25 cellular contexts compared by ENCODE assay signal in genomic region chr2:196341318-196341841, GRCh38.
"Had no signal": no experiment of that assay in that cellular context is flagged by ENCODE, and none has a peak within 500 bp of the region (broad histone marks: within the 10 kb centered on the region; RNA-seq: fewer than 3 reads in every experiment).

No MANE protein-coding gene starts in this region.

- H3K36me3 Mint-ChIP-seq: activated naive CD4-positive, alpha-beta T cell treated with anti-CD3 and anti-CD28 coated beads, Interleukin-2, amount 10 ng/mL, durations not matched to agents 7 days and 5 days; naive thymus-derived CD8-positive, alpha-beta T cell; neural progenitor cell; stimulated activated naive B cell treated with anti-CD40 and anti-IgM and Interleukin-4, amounts not matched to agents 10 μg/mL and 1 μg/mL and 100 μg/mL, for 72 hours had no signal

- H2AFZ ChIP-seq: neural progenitor cell had no signal

- DNase-seq: activated CD4-positive, alpha-beta memory T cell treated with anti-CD3 and anti-CD28 coated beads, Interleukin-2, amount 10 ng/mL, durations not matched to agents 7 days and 5 days; activated CD4-positive, alpha-beta T cell treated with anti-CD3 and anti-CD28 coated beads, Interleukin-2, amount 10 ng/mL, durations not matched to agents 7 days and 5 days; activated CD4-positive, CD25-positive, alpha-beta regulatory T cell treated with anti-CD3 and anti-CD28 coated beads, Interleukin-2, amount 50 U/mL, for 72 hours; activated CD8-positive, alpha-beta memory T cell treated with anti-CD3 and anti-CD28 coated beads, Interleukin-2, amount 50 U/mL, for 48 hours; activated gamma-delta T cell; activated naive CD4-positive, alpha-beta T cell treated with anti-CD3 and anti-CD28 coated beads, Interleukin-2, amount 10 ng/mL, durations not matched to agents 7 days and 5 days; activated T-cell treated with anti-CD3 and anti-CD28 coated beads, Interleukin-2, amount 50 U/mL, for 24 hours; central memory CD4-positive, alpha-beta T cell; effector CD4-positive, alpha-beta T cell; esophagus squamous epithelium; left lung; lower lobe of right lung; mesenchymal stem cell; naive thymus-derived CD8-positive, alpha-beta T cell; occipital lobe; right cardiac atrium; stimulated activated CD4-positive, alpha-beta T cell treated with anti-CD3 and anti-CD28 coated beads, Interleukin-15, amount 100 ng/mL, for 24 hours; stimulated activated CD4-positive, alpha-beta T cell treated with anti-CD3 and anti-CD28 coated beads, Interleukin-2, amount 100 ng/mL, for 24 hours; stimulated activated naive B cell treated with anti-CD40 and anti-IgM and Interleukin-4, amounts not matched to agents 10 μg/mL and 1 μg/mL and 100 μg/mL, for 72 hours; stomach; transverse colon had no signal

- H3K36me3 ChIP-seq: breast epithelium, esophagus squamous epithelium, left lung, lower lobe of right lung, neural progenitor cell, stomach, transverse colon had no signal

- H3K4me3 Mint-ChIP-seq: activated CD4-positive, alpha-beta memory T cell treated with anti-CD3 and anti-CD28 coated beads, Interleukin-2, amount 10 ng/mL, durations not matched to agents 7 days and 5 days; activated CD4-positive, alpha-beta T cell treated with anti-CD3 and anti-CD28 coated beads, Interleukin-2, amount 10 ng/mL, durations not matched to agents 7 days and 5 days; activated naive CD4-positive, alpha-beta T cell treated with anti-CD3 and anti-CD28 coated beads, Interleukin-2, amount 10 ng/mL, durations not matched to agents 7 days and 5 days; activated T-cell treated with anti-CD3 and anti-CD28 coated beads, Interleukin-2, amount 50 U/mL, for 24 hours; dendritic cell treated with granulocyte-macrophage colony-stimulating factor and Interleukin-4, amounts not matched to agents 40 ng/mL and 50 ng/mL, for 4 days; naive thymus-derived CD8-positive, alpha-beta T cell; neural progenitor cell; stimulated activated naive B cell treated with anti-CD40 and anti-IgM and Interleukin-4, amounts not matched to agents 10 μg/mL and 1 μg/mL and 100 μg/mL, for 72 hours; T-helper 2 cell treated with Interferon-gamma antibody and Interleukin-4, amounts not matched to agents 5 μg/mL and 100 μg/mL, for 36 hours had no signal

- H3K27me3 Mint-ChIP-seq: activated T-cell treated with anti-CD3 and anti-CD28 coated beads, Interleukin-2, amount 50 U/mL, for 24 hours; dendritic cell treated with granulocyte-macrophage colony-stimulating factor and Interleukin-4, amounts not matched to agents 40 ng/mL and 50 ng/mL, for 4 days had no signal

- H3K27ac ChIP-seq: breast epithelium, esophagus squamous epithelium, left lung, lower lobe of right lung, neural progenitor cell, stomach, transverse colon had no signal

- ATAC-seq: left lung; lower lobe of right lung; naive thymus-derived CD8-positive, alpha-beta T cell; right cardiac atrium; stimulated activated naive B cell treated with anti-CD40 and anti-IgM and Interleukin-4, amounts not matched to agents 10 μg/mL and 1 μg/mL and 100 μg/mL, for 72 hours had no signal

- H3K4me2 ChIP-seq: neural progenitor cell had no signal

- H3K4me1 ChIP-seq: breast epithelium, esophagus squamous epithelium, left lung, lower lobe of right lung, neural progenitor cell, stomach, transverse colon had no signal

- H3K4me1 Mint-ChIP-seq: activated naive CD4-positive, alpha-beta T cell treated with anti-CD3 and anti-CD28 coated beads, Interleukin-2, amount 10 ng/mL, durations not matched to agents 7 days and 5 days; neural progenitor cell had no signal

- H3K27ac Mint-ChIP-seq: activated CD4-positive, alpha-beta memory T cell treated with anti-CD3 and anti-CD28 coated beads, Interleukin-2, amount 10 ng/mL, durations not matched to agents 7 days and 5 days; activated CD4-positive, alpha-beta T cell treated with anti-CD3 and anti-CD28 coated beads, Interleukin-2, amount 10 ng/mL, durations not matched to agents 7 days and 5 days; activated naive CD4-positive, alpha-beta T cell treated with anti-CD3 and anti-CD28 coated beads, Interleukin-2, amount 10 ng/mL, durations not matched to agents 7 days and 5 days; activated T-cell treated with anti-CD3 and anti-CD28 coated beads, Interleukin-2, amount 50 U/mL, for 24 hours; dendritic cell treated with granulocyte-macrophage colony-stimulating factor and Interleukin-4, amounts not matched to agents 40 ng/mL and 50 ng/mL, for 4 days; naive thymus-derived CD8-positive, alpha-beta T cell; neural progenitor cell; stimulated activated naive B cell treated with anti-CD40 and anti-IgM and Interleukin-4, amounts not matched to agents 10 μg/mL and 1 μg/mL and 100 μg/mL, for 72 hours; T-helper 2 cell treated with Interferon-gamma antibody and Interleukin-4, amounts not matched to agents 5 μg/mL and 100 μg/mL, for 36 hours had no signal

- H3K9ac ChIP-seq: neural progenitor cell had no signal

- H3K27me3 ChIP-seq: breast epithelium, esophagus squamous epithelium, left lung, neural progenitor cell, stomach, transverse colon had no signal

- H3K9me3 ChIP-seq: breast epithelium, esophagus squamous epithelium, left lung, lower lobe of right lung, stomach, transverse colon had no signal

- H3K4me3 ChIP-seq: breast epithelium, esophagus squamous epithelium, left lung, lower lobe of right lung, neural progenitor cell, stomach, transverse colon had no signal

- H3K9me3 Mint-ChIP-seq: activated CD4-positive, alpha-beta memory T cell treated with anti-CD3 and anti-CD28 coated beads, Interleukin-2, amount 10 ng/mL, durations not matched to agents 7 days and 5 days; activated CD4-positive, alpha-beta T cell treated with anti-CD3 and anti-CD28 coated beads, Interleukin-2, amount 10 ng/mL, durations not matched to agents 7 days and 5 days; activated naive CD4-positive, alpha-beta T cell treated with anti-CD3 and anti-CD28 coated beads, Interleukin-2, amount 10 ng/mL, durations not matched to agents 7 days and 5 days; activated T-cell treated with anti-CD3 and anti-CD28 coated beads, Interleukin-2, amount 50 U/mL, for 24 hours; dendritic cell treated with granulocyte-macrophage colony-stimulating factor and Interleukin-4, amounts not matched to agents 40 ng/mL and 50 ng/mL, for 4 days; naive thymus-derived CD8-positive, alpha-beta T cell; neural progenitor cell; stimulated activated naive B cell treated with anti-CD40 and anti-IgM and Interleukin-4, amounts not matched to agents 10 μg/mL and 1 μg/mL and 100 μg/mL, for 72 hours; T-helper 2 cell treated with Interferon-gamma antibody and Interleukin-4, amounts not matched to agents 5 μg/mL and 100 μg/mL, for 36 hours had no signal
